1 cellular context compared by ENCODE assay signal in genomic region chr1:193537266-193538003, GRCh38.
TF ChIP-seq lines count a peak whose summit lies in the region.

No MANE protein-coding gene starts in this region.

TF ChIP-seq in GM12878, 131 proteins besides CTCF, POLR2A, EP300 and RAD21 (continued from another document):
- TF ChIP-seq SMC3 (IDR thresholded peaks at IDR 0.05; ENCODE audit: borderline replicate concordance, low read length) (no peak; the same call in 1 of the 2 replicates), NR2F1 (conservative IDR thresholded peaks at IDR 0.05) (peak; percentile 92), RFX5 (IDR thresholded peaks at IDR 0.05; ENCODE audit: low read depth, low read length) (no peak), CREM (IDR thresholded peaks at IDR 0.05; ENCODE audit: low read depth) (peak; percentile 70), ZNF687 (IDR thresholded peaks at IDR 0.05) (no peak), NR2C1 (IDR thresholded peaks at IDR 0.05) (no peak), SP1 (IDR thresholded peaks at IDR 0.05; ENCODE audit: low read depth, low read length) (peak; percentile 51), CBFB (IDR thresholded peaks at IDR 0.05; ENCODE audit: low read depth) (no peak), IKZF1 (conservative IDR thresholded peaks at IDR 0.05) (peak; percentile 61), LARP7 (IDR thresholded peaks at IDR 0.05) (no peak), REST (IDR thresholded peaks at IDR 0.05; ENCODE audit: low read depth, low read length) (no peak), GATAD2B (conservative IDR thresholded peaks at IDR 0.05; ENCODE audit: low read depth) (no peak), IRF5 (IDR thresholded peaks at IDR 0.05; ENCODE audit: borderline replicate concordance) (no peak), NRF1 (conservative IDR thresholded peaks at IDR 0.05; ENCODE audit: low read depth, low read length) (no peak), PKNOX1 (IDR thresholded peaks at IDR 0.05) (peak; percentile 43; the same call in 1 of the 2 replicates), HDAC2 (IDR thresholded peaks at IDR 0.05) (no peak), GABPA (IDR thresholded peaks at IDR 0.05; ENCODE audit: low read depth) (0 out of 2 replicates have a peak, but pooled peaks have one; percentile 26), MXI1 (IDR thresholded peaks at IDR 0.05; ENCODE audit: low read depth, low read length) (no peak), RAD51 (IDR thresholded peaks at IDR 0.05) (no peak; the same call in 1 of the 2 replicates), ETV6 (conservative IDR thresholded peaks at IDR 0.05 in 1 of 2, IDR thresholded peaks at IDR 0.05 in 1 of 2; ENCODE audit: borderline replicate concordance in 1 of 2, low read depth in 1 of 2) (peak in 1 of 2 experiments; percentile 46; a peak in 1 of 4 replicates), E2F8 (IDR thresholded peaks at IDR 0.05; ENCODE audit: low read depth, partially characterized antibody) (no peak), IRF3 (IDR thresholded peaks at IDR 0.05) (no peak), IKZF2 (IDR thresholded peaks at IDR 0.05) (peak; percentile 80 to 88), RB1 (IDR thresholded peaks at IDR 0.05; ENCODE audit: borderline replicate concordance) (no peak), ZBTB11 (CRISPR knock-in tag; IDR thresholded peaks at IDR 0.05) (no peak), SIN3A (IDR thresholded peaks at IDR 0.05; ENCODE audit: low read depth, low read length) (no peak), SMAD5 (IDR thresholded peaks at IDR 0.05; ENCODE audit: low read depth) (no peak), SREBF2 (IDR thresholded peaks at IDR 0.05; ENCODE audit: low read length) (no peak), HCFC1 (IDR thresholded peaks at IDR 0.05; ENCODE audit: low read length) (no peak), ZNF274 (IDR thresholded peaks at IDR 0.05; ENCODE audit: insufficient read depth, insufficient read length) (no peak), KAT2A (conservative IDR thresholded peaks at IDR 0.05; ENCODE audit: control insufficient read depth, low read depth, low read length) (no peak), RELB (IDR thresholded peaks at IDR 0.05; ENCODE audit: low read depth) (0 out of 2 replicates have a peak, but pooled peaks have one; percentile 37), ZBED1 (IDR thresholded peaks at IDR 0.05; ENCODE audit: borderline replicate concordance) (peak; percentile 59; the same call in 1 of the 2 replicates), IRF4 (IDR thresholded peaks at IDR 0.05; ENCODE audit: low read depth, low read length) (peak; percentile 96), ZSCAN29 (IDR thresholded peaks at IDR 0.05) (no peak)
